ENCODE assay signal across 10 cellular contexts in genomic region chr7:801940-802364, GRCh38. TPM values are rescaled to one million over a fixed set of nuclear protein-coding genes. Genes with fewer than 3 reads are reported as not detected.
A peak's percentile ranks its signal among the peaks of the same experiment; 100 is the strongest.
DNase-seq lines count a peak whose midpoint lies in the region; ATAC-seq and TF ChIP-seq lines count a peak whose summit lies in the region.
"Had no signal": no experiment of that assay in that cellular context is flagged by ENCODE, and none has a peak within 500 bp of the region (broad histone marks: within the 10 kb centered on the region; RNA-seq: fewer than 3 reads in every experiment).

No MANE protein-coding gene starts in this region.

- H3K27me3 Mint-ChIP-seq in nephron progenitor cell (ENCODE audit: low read depth, poor library complexity) = no peaks in the 10 kb centered on the region

- in situ Hi-C loops in KBM-7 (cut with MboI; ENCODE audit: low pct_unique_long_range_greater_than_20kb, low sequenced_read_pairs) = no loop called here

- CTCF ChIA-PET in A673 (lab: Charles Lee) = interaction anchor here (0.6 kb wide), 1 partner anchor 11 kb away, joined by 4 read pairs; no protein-coding TSS in a partner anchor

- POLR2A ChIA-PET in A673 (lab: Charles Lee; ENCODE audit: low non-redundant PET) = no interaction called here

- no peak for ATAC-seq in HG02870 (IDR thresholded peaks at IDR 0.05; ENCODE audit: unreplicated experiment)

- DNase-seq in A673 (ENCODE audit: low spot score) = peak; percentile 74
- peak; percentile 62 for DNase-seq in NCI-H2171 treated with DMSO at 0.1 percent for 48 hours (lab: John Stamatoyannopoulos, UW)
- no peak for DNase-seq in epithelial cell of proximal tubule (ENCODE audit: low read depth)
- no peak for DNase-seq in nephron progenitor cell
- no peak for DNase-seq in GF-D8 (lab: John Stamatoyannopoulos, UW)
- no peak for DNase-seq in KBM-7
- no peak for DNase-seq in inferior parietal cortex (ENCODE audit: extremely low spot score)

- H3K27ac Mint-ChIP-seq in nephron progenitor cell = peak overlapping the region; percentile 68
- H3K27ac Mint-ChIP-seq: dendritic cell treated with granulocyte-macrophage colony-stimulating factor and Interleukin-4, amounts not matched to agents 40 ng/mL and 50 ng/mL, for 4 days had no signal

- peaks cover 37% of the 10 kb centered on the region for H3K9me3 Mint-ChIP-seq in nephron progenitor cell
- H3K9me3 Mint-ChIP-seq: dendritic cell treated with granulocyte-macrophage colony-stimulating factor and Interleukin-4, amounts not matched to agents 40 ng/mL and 50 ng/mL, for 4 days had no signal

- no TSS peak for BruUV-seq in A673 (replicated peaks; lab: Mats Ljungman, UMichigan)

- H3K27me3 ChIP-seq in A673 (replicated peaks; ENCODE audit: insufficient read depth, low read depth, low read length, poor library complexity) = no peaks in the 10 kb centered on the region

- H3K36me3 ChIP-seq in A673 (ENCODE audit: insufficient read depth, low read length, poor library complexity, severe bottlenecking) = no peaks in the 10 kb centered on the region
- H3K36me3 ChIP-seq: HAP-1 had no signal

- peaks cover 33% of the 10 kb centered on the region for H3K36me3 Mint-ChIP-seq in nephron progenitor cell (ENCODE audit: low read depth)

- H3K27ac ChIP-seq in A673 (ENCODE audit: low read depth, low read length, poor library complexity, severe bottlenecking) = peak overlapping the region; percentile 55

- peaks cover 14% of the 10 kb centered on the region for H3K4me1 ChIP-seq in A673 (ENCODE audit: insufficient read depth, low read length, poor library complexity, severe bottlenecking)
- H3K4me1 ChIP-seq: HAP-1 had no signal

- H3K4me3 ChIP-seq in A673 (ENCODE audit: low read depth, low read length, poor library complexity, severe bottlenecking) = no peak overlapping the region
- peak overlapping the region; percentile 24 for H3K4me3 ChIP-seq in epithelial cell of proximal tubule (ENCODE audit: low read depth, low read length)
- H3K4me3 ChIP-seq: HAP-1 had no signal

- H3K4me3 Mint-ChIP-seq in nephron progenitor cell = no peak overlapping the region
- H3K4me3 Mint-ChIP-seq: dendritic cell treated with granulocyte-macrophage colony-stimulating factor and Interleukin-4, amounts not matched to agents 40 ng/mL and 50 ng/mL, for 4 days had no signal

- TF ChIP-seq CTCF in A673 (conservative IDR thresholded peaks at IDR 0.05; ENCODE audit: low read depth, low read length) (no peak), epithelial cell of proximal tubule (conservative IDR thresholded peaks at IDR 0.05; ENCODE audit: low read depth, low read length) (no peak), nephron progenitor cell (IDR thresholded peaks at IDR 0.05) (no peak)

- intact Hi-C loops in A673 (cut with micrococcal nuclease; ENCODE audit: unreplicated experiment) = no loop called here

- peaks cover 19% of the 10 kb centered on the region for H3K4me1 Mint-ChIP-seq in nephron progenitor cell

- no peaks in the 10 kb centered on the region for H3K9me3 ChIP-seq in A673 (ENCODE audit: low read depth, low read length, poor library complexity, severe bottlenecking)
- H3K9me3 ChIP-seq: HAP-1 had no signal

RNA-seq across cellular contexts. Expression of gene SUN1, which starts 30.3 kb away (rescaled TPM):
- 189 and 203 TPM in 2 replicates for total RNA-seq in A673 (2021)
- 117 and 270 TPM in 2 replicates for total RNA-seq in epithelial cell of proximal tubule

Comparison
In these comparisons a context has a peak if more than half of its experiments do, and no peak if none do; other contexts are left out.
1. DNase-seq: peak in A673 (single experiment) and NCI-H2171 treated with DMSO at 0.1 percent for 48 hours (single experiment); none in epithelial cell of proximal tubule (single experiment), nephron progenitor cell (single experiment), GF-D8 (single experiment), KBM-7 (single experiment) and inferior parietal cortex (single experiment).